ENCODE assay signal across 1 cellular context in the genomic region with DNA sequence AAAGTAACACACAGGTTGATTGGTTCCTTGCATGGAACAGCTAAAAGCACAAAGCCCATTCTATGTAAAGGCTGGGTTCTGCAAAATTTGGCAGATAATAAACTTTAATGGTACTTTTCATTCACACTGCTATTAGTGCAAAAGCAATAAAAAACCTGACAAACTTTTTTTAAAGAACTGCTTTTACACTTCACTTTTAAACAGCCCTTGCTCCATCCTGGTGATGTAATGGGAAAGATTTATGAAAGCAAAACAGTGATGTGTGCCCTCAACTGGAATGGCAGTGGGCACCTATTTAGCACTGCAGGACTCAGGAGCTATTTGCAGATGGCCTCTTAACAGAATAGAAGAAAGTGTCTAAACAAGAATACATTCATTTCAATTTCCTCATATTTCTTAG.
TF ChIP-seq lines count a peak whose summit lies in the region.

No MANE protein-coding gene starts in this region.

TF ChIP-seq in HEK293, 187 proteins besides CTCF, POLR2A, EP300 and RAD21 (continued from another document and continues in another):
- TF ChIP-seq, protein P1, sequence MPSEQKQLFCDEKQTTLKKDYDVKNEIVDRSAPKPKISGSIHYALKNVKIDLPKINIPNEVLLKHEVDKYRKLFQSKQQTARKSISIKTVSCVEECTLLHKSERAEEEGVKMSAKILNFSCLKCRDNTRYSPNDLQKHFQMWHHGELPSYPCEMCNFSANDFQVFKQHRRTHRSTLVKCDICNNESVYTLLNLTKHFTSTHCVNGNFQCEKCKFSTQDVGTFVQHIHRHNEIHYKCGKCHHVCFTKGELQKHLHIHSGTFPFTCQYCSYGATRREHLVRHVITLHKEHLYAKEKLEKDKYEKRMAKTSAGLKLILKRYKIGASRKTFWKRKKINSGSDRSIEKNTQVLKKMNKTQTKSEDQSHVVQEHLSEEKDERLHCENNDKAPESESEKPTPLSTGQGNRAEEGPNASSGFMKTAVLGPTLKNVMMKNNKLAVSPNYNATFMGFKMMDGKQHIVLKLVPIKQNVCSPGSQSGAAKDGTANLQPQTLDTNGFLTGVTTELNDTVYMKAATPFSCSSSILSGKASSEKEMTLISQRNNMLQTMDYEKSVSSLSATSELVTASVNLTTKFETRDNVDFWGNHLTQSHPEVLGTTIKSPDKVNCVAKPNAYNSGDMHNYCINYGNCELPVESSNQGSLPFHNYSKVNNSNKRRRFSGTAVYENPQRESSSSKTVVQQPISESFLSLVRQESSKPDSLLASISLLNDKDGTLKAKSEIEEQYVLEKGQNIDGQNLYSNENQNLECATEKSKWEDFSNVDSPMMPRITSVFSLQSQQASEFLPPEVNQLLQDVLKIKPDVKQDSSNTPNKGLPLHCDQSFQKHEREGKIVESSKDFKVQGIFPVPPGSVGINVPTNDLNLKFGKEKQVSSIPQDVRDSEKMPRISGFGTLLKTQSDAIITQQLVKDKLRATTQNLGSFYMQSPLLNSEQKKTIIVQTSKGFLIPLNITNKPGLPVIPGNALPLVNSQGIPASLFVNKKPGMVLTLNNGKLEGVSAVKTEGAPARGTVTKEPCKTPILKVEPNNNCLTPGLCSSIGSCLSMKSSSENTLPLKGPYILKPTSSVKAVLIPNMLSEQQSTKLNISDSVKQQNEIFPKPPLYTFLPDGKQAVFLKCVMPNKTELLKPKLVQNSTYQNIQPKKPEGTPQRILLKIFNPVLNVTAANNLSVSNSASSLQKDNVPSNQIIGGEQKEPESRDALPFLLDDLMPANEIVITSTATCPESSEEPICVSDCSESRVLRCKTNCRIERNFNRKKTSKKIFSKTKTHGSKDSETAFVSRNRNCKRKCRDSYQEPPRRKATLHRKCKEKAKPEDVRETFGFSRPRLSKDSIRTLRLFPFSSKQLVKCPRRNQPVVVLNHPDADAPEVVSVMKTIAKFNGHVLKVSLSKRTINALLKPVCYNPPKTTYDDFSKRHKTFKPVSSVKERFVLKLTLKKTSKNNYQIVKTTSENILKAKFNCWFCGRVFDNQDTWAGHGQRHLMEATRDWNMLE (tag by site-specific recombination; conservative IDR thresholded peaks at IDR 0.05; ENCODE audit: low read depth), result no peak
- TF ChIP-seq ZNF600 (tag by site-specific recombination; IDR thresholded peaks at IDR 0.05), result peak; percentile 49; the same call in 1 of the 2 replicates
- TF ChIP-seq, protein P2, sequence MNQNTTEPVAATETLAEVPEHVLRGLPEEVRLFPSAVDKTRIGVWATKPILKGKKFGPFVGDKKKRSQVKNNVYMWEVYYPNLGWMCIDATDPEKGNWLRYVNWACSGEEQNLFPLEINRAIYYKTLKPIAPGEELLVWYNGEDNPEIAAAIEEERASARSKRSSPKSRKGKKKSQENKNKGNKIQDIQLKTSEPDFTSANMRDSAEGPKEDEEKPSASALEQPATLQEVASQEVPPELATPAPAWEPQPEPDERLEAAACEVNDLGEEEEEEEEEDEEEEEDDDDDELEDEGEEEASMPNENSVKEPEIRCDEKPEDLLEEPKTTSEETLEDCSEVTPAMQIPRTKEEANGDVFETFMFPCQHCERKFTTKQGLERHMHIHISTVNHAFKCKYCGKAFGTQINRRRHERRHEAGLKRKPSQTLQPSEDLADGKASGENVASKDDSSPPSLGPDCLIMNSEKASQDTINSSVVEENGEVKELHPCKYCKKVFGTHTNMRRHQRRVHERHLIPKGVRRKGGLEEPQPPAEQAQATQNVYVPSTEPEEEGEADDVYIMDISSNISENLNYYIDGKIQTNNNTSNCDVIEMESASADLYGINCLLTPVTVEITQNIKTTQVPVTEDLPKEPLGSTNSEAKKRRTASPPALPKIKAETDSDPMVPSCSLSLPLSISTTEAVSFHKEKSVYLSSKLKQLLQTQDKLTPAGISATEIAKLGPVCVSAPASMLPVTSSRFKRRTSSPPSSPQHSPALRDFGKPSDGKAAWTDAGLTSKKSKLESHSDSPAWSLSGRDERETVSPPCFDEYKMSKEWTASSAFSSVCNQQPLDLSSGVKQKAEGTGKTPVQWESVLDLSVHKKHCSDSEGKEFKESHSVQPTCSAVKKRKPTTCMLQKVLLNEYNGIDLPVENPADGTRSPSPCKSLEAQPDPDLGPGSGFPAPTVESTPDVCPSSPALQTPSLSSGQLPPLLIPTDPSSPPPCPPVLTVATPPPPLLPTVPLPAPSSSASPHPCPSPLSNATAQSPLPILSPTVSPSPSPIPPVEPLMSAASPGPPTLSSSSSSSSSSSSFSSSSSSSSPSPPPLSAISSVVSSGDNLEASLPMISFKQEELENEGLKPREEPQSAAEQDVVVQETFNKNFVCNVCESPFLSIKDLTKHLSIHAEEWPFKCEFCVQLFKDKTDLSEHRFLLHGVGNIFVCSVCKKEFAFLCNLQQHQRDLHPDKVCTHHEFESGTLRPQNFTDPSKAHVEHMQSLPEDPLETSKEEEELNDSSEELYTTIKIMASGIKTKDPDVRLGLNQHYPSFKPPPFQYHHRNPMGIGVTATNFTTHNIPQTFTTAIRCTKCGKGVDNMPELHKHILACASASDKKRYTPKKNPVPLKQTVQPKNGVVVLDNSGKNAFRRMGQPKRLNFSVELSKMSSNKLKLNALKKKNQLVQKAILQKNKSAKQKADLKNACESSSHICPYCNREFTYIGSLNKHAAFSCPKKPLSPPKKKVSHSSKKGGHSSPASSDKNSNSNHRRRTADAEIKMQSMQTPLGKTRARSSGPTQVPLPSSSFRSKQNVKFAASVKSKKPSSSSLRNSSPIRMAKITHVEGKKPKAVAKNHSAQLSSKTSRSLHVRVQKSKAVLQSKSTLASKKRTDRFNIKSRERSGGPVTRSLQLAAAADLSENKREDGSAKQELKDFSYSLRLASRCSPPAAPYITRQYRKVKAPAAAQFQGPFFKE (tag by site-specific recombination; IDR thresholded peaks at IDR 0.05; ENCODE audit: borderline replicate concordance), result no peak
- TF ChIP-seq ZNF302 (tag by site-specific recombination; IDR thresholded peaks at IDR 0.05; ENCODE audit: low read depth), result no peak
- no peak for TF ChIP-seq KLF1 (tag by site-specific recombination; IDR thresholded peaks at IDR 0.05)
- TF ChIP-seq ZNF626 (tag by site-specific recombination; IDR thresholded peaks at IDR 0.05), result no peak
- TF ChIP-seq KLF7 (tag by site-specific recombination; IDR thresholded peaks at IDR 0.05; ENCODE audit: borderline replicate concordance), result no peak
- peak; percentile 83; the same call in 1 of the 2 replicates for TF ChIP-seq ZNF10 (tag by site-specific recombination; IDR thresholded peaks at IDR 0.05)
- TF ChIP-seq ZNF768 (tag by site-specific recombination; IDR thresholded peaks at IDR 0.05), result no peak
- TF ChIP-seq ZNF311 (tag by site-specific recombination; IDR thresholded peaks at IDR 0.05; ENCODE audit: borderline replicate concordance), result no peak
- no peak for TF ChIP-seq ZNF571 (tag by site-specific recombination; IDR thresholded peaks at IDR 0.05)
- TF ChIP-seq ZNF639 (tag by site-specific recombination; IDR thresholded peaks at IDR 0.05), result no peak
- TF ChIP-seq ZNF677 (tag by site-specific recombination; IDR thresholded peaks at IDR 0.05), result no peak
- peak; percentile 33; the same call in 1 of the 2 replicates for TF ChIP-seq ZNF561 (tag by site-specific recombination; IDR thresholded peaks at IDR 0.05; ENCODE audit: borderline replicate concordance)
- no peak for TF ChIP-seq ZNF530 (tag by site-specific recombination; IDR thresholded peaks at IDR 0.05; ENCODE audit: low read depth)
- TF ChIP-seq ZNF645 (tag by site-specific recombination; IDR thresholded peaks at IDR 0.05), result no peak
- peak; percentile 29; the same call in 1 of the 2 replicates for TF ChIP-seq ZBTB8A (tag by site-specific recombination; IDR thresholded peaks at IDR 0.05)
- no peak for TF ChIP-seq ZNF280D (tag by site-specific recombination; IDR thresholded peaks at IDR 0.05)
- TF ChIP-seq GFI1B (tag by site-specific recombination; IDR thresholded peaks at IDR 0.05), result no peak
- TF ChIP-seq, protein P3, sequence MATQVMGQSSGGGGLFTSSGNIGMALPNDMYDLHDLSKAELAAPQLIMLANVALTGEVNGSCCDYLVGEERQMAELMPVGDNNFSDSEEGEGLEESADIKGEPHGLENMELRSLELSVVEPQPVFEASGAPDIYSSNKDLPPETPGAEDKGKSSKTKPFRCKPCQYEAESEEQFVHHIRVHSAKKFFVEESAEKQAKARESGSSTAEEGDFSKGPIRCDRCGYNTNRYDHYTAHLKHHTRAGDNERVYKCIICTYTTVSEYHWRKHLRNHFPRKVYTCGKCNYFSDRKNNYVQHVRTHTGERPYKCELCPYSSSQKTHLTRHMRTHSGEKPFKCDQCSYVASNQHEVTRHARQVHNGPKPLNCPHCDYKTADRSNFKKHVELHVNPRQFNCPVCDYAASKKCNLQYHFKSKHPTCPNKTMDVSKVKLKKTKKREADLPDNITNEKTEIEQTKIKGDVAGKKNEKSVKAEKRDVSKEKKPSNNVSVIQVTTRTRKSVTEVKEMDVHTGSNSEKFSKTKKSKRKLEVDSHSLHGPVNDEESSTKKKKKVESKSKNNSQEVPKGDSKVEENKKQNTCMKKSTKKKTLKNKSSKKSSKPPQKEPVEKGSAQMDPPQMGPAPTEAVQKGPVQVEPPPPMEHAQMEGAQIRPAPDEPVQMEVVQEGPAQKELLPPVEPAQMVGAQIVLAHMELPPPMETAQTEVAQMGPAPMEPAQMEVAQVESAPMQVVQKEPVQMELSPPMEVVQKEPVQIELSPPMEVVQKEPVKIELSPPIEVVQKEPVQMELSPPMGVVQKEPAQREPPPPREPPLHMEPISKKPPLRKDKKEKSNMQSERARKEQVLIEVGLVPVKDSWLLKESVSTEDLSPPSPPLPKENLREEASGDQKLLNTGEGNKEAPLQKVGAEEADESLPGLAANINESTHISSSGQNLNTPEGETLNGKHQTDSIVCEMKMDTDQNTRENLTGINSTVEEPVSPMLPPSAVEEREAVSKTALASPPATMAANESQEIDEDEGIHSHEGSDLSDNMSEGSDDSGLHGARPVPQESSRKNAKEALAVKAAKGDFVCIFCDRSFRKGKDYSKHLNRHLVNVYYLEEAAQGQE (tag by site-specific recombination; IDR thresholded peaks at IDR 0.05), result no peak
- no peak for TF ChIP-seq ZNF548 (tag by site-specific recombination; IDR thresholded peaks at IDR 0.05)
- TF ChIP-seq ZNF837 (tag by site-specific recombination; IDR thresholded peaks at IDR 0.05), result no peak
- no peak for TF ChIP-seq PBX3 (CRISPR knock-in tag; IDR thresholded peaks at IDR 0.05)
- no peak for TF ChIP-seq ZNF366 (tag by site-specific recombination; conservative IDR thresholded peaks at IDR 0.05)
- TF ChIP-seq ZFP3 (tag by site-specific recombination; IDR thresholded peaks at IDR 0.05; ENCODE audit: low read depth), result no peak
- no peak for TF ChIP-seq ZNF175 (tag by site-specific recombination; IDR thresholded peaks at IDR 0.05)
- TF ChIP-seq ZNF138 (tag by site-specific recombination; IDR thresholded peaks at IDR 0.05; ENCODE audit: borderline replicate concordance), result no peak
- no peak for TF ChIP-seq HOXD13 (CRISPR knock-in tag; IDR thresholded peaks at IDR 0.05; ENCODE audit: borderline replicate concordance)
- no peak for TF ChIP-seq ZNF76 (tag by site-specific recombination; IDR thresholded peaks at IDR 0.05; ENCODE audit: borderline replicate concordance, low read depth)
- TF ChIP-seq ZNF664 (tag by site-specific recombination; IDR thresholded peaks at IDR 0.05), result 0 out of 2 replicates have a peak, but pooled peaks have one; percentile 4
- 0 out of 2 replicates have a peak, but pooled peaks have one; percentile 27 for TF ChIP-seq SP7 (tag by site-specific recombination; IDR thresholded peaks at IDR 0.05)
- TF ChIP-seq ZSCAN30 (tag by site-specific recombination; IDR thresholded peaks at IDR 0.05), result peak; percentile 89
- no peak for TF ChIP-seq ZNF114 (tag by site-specific recombination; IDR thresholded peaks at IDR 0.05)
- TF ChIP-seq ZNF777 (tag by site-specific recombination; IDR thresholded peaks at IDR 0.05; ENCODE audit: borderline replicate concordance), result no peak
